ENCODE assay signal across 1 cellular context in the genomic region with DNA sequence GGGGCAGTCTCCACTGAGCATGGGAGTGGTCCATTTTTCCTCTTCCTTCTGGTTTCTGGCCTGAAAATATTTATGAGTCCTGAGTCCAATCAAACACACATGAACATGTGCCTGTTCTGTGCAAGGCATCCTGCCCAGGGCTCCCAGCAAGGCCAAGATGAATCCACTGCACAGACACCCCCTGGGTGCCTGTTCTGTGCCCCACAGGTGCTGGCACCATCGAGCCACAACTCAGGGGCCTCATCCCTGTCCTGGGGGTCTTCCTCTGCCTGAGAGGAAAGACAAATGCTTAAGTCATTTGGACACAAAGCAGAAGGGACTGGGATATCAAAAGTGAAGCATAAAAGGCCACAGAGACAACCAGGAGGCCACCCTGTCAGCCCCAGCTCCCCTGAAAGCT.
TF ChIP-seq lines count a peak whose summit lies in the region.

No MANE protein-coding gene starts in this region.

TF ChIP-seq in SK-N-SH treated with all-trans-retinoic acid at 6 μM for 48 hours, 23 proteins besides CTCF, POLR2A, EP300 and RAD21 (continued from another document):
- TF ChIP-seq, protein P1, sequence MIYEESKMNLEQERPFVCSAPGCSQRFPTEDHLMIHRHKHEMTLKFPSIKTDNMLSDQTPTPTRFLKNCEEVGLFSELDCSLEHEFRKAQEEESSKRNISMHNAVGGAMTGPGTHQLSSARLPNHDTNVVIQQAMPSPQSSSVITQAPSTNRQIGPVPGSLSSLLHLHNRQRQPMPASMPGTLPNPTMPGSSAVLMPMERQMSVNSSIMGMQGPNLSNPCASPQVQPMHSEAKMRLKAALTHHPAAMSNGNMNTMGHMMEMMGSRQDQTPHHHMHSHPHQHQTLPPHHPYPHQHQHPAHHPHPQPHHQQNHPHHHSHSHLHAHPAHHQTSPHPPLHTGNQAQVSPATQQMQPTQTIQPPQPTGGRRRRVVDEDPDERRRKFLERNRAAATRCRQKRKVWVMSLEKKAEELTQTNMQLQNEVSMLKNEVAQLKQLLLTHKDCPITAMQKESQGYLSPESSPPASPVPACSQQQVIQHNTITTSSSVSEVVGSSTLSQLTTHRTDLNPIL (CRISPR knock-in tag; IDR thresholded peaks at IDR 0.05; ENCODE audit: low read depth): no peak
- no peak for TF ChIP-seq ZFP30 (CRISPR knock-in tag; IDR thresholded peaks at IDR 0.05)
- TF ChIP-seq OSR1 (CRISPR knock-in tag; IDR thresholded peaks at IDR 0.05): no peak
- no peak for TF ChIP-seq ZNF565 (CRISPR knock-in tag; conservative IDR thresholded peaks at IDR 0.05; ENCODE audit: low read depth)
- no peak for TF ChIP-seq BACH2 (CRISPR knock-in tag; IDR thresholded peaks at IDR 0.05; ENCODE audit: borderline replicate concordance)
- TF ChIP-seq, protein P2, sequence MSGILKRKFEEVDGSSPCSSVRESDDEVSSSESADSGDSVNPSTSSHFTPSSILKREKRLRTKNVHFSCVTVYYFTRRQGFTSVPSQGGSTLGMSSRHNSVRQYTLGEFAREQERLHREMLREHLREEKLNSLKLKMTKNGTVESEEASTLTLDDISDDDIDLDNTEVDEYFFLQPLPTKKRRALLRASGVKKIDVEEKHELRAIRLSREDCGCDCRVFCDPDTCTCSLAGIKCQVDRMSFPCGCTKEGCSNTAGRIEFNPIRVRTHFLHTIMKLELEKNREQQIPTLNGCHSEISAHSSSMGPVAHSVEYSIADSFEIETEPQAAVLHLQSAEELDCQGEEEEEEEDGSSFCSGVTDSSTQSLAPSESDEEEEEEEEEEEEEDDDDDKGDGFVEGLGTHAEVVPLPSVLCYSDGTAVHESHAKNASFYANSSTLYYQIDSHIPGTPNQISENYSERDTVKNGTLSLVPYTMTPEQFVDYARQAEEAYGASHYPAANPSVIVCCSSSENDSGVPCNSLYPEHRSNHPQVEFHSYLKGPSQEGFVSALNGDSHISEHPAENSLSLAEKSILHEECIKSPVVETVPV (CRISPR knock-in tag; IDR thresholded peaks at IDR 0.05): no peak
- no peak for TF ChIP-seq TOX (CRISPR knock-in tag; IDR thresholded peaks at IDR 0.05; ENCODE audit: borderline replicate concordance)
- TF ChIP-seq, protein P3, sequence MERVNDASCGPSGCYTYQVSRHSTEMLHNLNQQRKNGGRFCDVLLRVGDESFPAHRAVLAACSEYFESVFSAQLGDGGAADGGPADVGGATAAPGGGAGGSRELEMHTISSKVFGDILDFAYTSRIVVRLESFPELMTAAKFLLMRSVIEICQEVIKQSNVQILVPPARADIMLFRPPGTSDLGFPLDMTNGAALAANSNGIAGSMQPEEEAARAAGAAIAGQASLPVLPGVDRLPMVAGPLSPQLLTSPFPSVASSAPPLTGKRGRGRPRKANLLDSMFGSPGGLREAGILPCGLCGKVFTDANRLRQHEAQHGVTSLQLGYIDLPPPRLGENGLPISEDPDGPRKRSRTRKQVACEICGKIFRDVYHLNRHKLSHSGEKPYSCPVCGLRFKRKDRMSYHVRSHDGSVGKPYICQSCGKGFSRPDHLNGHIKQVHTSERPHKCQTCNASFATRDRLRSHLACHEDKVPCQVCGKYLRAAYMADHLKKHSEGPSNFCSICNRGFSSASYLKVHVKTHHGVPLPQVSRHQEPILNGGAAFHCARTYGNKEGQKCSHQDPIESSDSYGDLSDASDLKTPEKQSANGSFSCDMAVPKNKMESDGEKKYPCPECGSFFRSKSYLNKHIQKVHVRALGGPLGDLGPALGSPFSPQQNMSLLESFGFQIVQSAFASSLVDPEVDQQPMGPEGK (CRISPR knock-in tag; IDR thresholded peaks at IDR 0.05; ENCODE audit: borderline replicate concordance): no peak
- TF ChIP-seq, protein P4, sequence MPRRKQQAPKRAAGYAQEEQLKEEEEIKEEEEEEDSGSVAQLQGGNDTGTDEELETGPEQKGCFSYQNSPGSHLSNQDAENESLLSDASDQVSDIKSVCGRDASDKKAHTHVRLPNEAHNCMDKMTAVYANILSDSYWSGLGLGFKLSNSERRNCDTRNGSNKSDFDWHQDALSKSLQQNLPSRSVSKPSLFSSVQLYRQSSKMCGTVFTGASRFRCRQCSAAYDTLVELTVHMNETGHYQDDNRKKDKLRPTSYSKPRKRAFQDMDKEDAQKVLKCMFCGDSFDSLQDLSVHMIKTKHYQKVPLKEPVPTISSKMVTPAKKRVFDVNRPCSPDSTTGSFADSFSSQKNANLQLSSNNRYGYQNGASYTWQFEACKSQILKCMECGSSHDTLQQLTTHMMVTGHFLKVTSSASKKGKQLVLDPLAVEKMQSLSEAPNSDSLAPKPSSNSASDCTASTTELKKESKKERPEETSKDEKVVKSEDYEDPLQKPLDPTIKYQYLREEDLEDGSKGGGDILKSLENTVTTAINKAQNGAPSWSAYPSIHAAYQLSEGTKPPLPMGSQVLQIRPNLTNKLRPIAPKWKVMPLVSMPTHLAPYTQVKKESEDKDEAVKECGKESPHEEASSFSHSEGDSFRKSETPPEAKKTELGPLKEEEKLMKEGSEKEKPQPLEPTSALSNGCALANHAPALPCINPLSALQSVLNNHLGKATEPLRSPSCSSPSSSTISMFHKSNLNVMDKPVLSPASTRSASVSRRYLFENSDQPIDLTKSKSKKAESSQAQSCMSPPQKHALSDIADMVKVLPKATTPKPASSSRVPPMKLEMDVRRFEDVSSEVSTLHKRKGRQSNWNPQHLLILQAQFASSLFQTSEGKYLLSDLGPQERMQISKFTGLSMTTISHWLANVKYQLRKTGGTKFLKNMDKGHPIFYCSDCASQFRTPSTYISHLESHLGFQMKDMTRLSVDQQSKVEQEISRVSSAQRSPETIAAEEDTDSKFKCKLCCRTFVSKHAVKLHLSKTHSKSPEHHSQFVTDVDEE (CRISPR knock-in tag; IDR thresholded peaks at IDR 0.05): no peak
- no peak for TF ChIP-seq ESRRG (CRISPR knock-in tag; IDR thresholded peaks at IDR 0.05)
